In genomic region chr3:50675179-50676030, GRCh38 we compare ENCODE assay signal across 8 cellular contexts. TPM values are rescaled to one million over a fixed set of nuclear protein-coding genes. Genes with fewer than 3 reads are reported as not detected.
DNase-seq lines count a peak whose midpoint lies in the region; ATAC-seq and TF ChIP-seq lines count a peak whose summit lies in the region.

No MANE protein-coding gene starts in this region.

- POLR2A ChIA-PET in activated CD4-positive, alpha-beta memory T cell treated with anti-CD3 and anti-CD28 coated beads, Interleukin-2, amount 10 ng/mL, durations not matched to agents 7 days and 5 days (lab: Charles Lee), result interaction anchor here (1.2 to 1.7 kb wide), 3 partner anchors 44 to 62 kb away, joined by 3 to 5 read pairs (median 5); no protein-coding TSS in a partner anchor

- no peaks in the 10 kb centered on the region for H3K9me3 Mint-ChIP-seq in activated CD4-positive, alpha-beta memory T cell treated with anti-CD3 and anti-CD28 coated beads, Interleukin-2, amount 10 ng/mL, durations not matched to agents 7 days and 5 days
- H3K9me3 Mint-ChIP-seq in mesothelial cell of epicardium, result no peaks in the 10 kb centered on the region

- DNase-seq in LNCaP clone FGC (ENCODE audit: low read depth), result no peak
- DNase-seq in activated CD4-positive, alpha-beta memory T cell treated with anti-CD3 and anti-CD28 coated beads, Interleukin-2, amount 10 ng/mL, durations not matched to agents 7 days and 5 days, result peak; percentile 58
- peak; percentile 87 for DNase-seq in ecto neural progenitor cell (ENCODE audit: low spot score)
- DNase-seq in mesothelial cell of epicardium (ENCODE audit: low spot score in 2 of 2, unreplicated experiment in 2 of 2), result peak; percentile 67 to 79
- DNase-seq in stimulated activated CD8-positive, alpha-beta memory T cell treated with anti-CD3 and anti-CD28 coated beads, Interleukin-4, amount 100 ng/mL, for 48 hours, result peak; percentile 84

- H3K27ac Mint-ChIP-seq in activated CD4-positive, alpha-beta memory T cell treated with anti-CD3 and anti-CD28 coated beads, Interleukin-2, amount 10 ng/mL, durations not matched to agents 7 days and 5 days, result no peak overlapping the region
- peak overlapping the region; percentile 71 for H3K27ac Mint-ChIP-seq in mesothelial cell of epicardium

- H3K27me3 Mint-ChIP-seq in activated CD4-positive, alpha-beta memory T cell treated with anti-CD3 and anti-CD28 coated beads, Interleukin-2, amount 10 ng/mL, durations not matched to agents 7 days and 5 days, result peaks cover 46% of the 10 kb centered on the region
- peaks cover 72% of the 10 kb centered on the region for H3K27me3 Mint-ChIP-seq in mesothelial cell of epicardium (ENCODE audit: low read depth)

- H3K36me3 Mint-ChIP-seq in activated CD4-positive, alpha-beta memory T cell treated with anti-CD3 and anti-CD28 coated beads, Interleukin-2, amount 10 ng/mL, durations not matched to agents 7 days and 5 days (ENCODE audit: low read depth), result no peaks in the 10 kb centered on the region
- H3K36me3 Mint-ChIP-seq in mesothelial cell of epicardium, result no peaks in the 10 kb centered on the region

- H3K9me3 ChIP-seq in ES-I3 (ENCODE audit: control insufficient read depth, insufficient read depth, low read length), result no peaks in the 10 kb centered on the region

- H3K4me3 Mint-ChIP-seq in activated CD4-positive, alpha-beta memory T cell treated with anti-CD3 and anti-CD28 coated beads, Interleukin-2, amount 10 ng/mL, durations not matched to agents 7 days and 5 days, result peak overlapping the region; percentile 66
- peak overlapping the region; percentile 74 for H3K4me3 Mint-ChIP-seq in mesothelial cell of epicardium

- ATAC-seq in GM21381 (IDR thresholded peaks at IDR 0.05; ENCODE audit: unreplicated experiment), result no peak
- ATAC-seq in GM21515 (IDR thresholded peaks at IDR 0.05; ENCODE audit: unreplicated experiment), result no peak

- H3K9ac ChIP-seq in ES-I3 (ENCODE audit: low read depth, low read length), result peak overlapping the region; percentile 72

- peaks cover 14% of the 10 kb centered on the region for H3K4me1 ChIP-seq in ES-I3 (ENCODE audit: insufficient read depth, low read length)

- H3K4me3 ChIP-seq in LNCaP clone FGC (ENCODE audit: low read depth, low read length), result peak overlapping the region; percentile 43

- H3K36me3 ChIP-seq in ES-I3 (ENCODE audit: insufficient read depth, low read length), result no peaks in the 10 kb centered on the region

- peaks cover 13% of the 10 kb centered on the region for H3K4me1 Mint-ChIP-seq in activated CD4-positive, alpha-beta memory T cell treated with anti-CD3 and anti-CD28 coated beads, Interleukin-2, amount 10 ng/mL, durations not matched to agents 7 days and 5 days
- peaks cover 26% of the 10 kb centered on the region for H3K4me1 Mint-ChIP-seq in mesothelial cell of epicardium

- TF ChIP-seq CTCF in LNCaP clone FGC (IDR thresholded peaks at IDR 0.05; ENCODE audit: control insufficient read depth, extremely low read depth, insufficient read depth) (peak; percentile 68), mesothelial cell of epicardium (IDR thresholded peaks at IDR 0.05; ENCODE audit: unreplicated experiment) (peak; percentile 57)

- CTCF ChIA-PET in activated CD4-positive, alpha-beta memory T cell treated with anti-CD3 and anti-CD28 coated beads, Interleukin-2, amount 10 ng/mL, durations not matched to agents 7 days and 5 days (lab: Charles Lee), result interaction anchor here (0.5 to 1.7 kb wide), 7 partner anchors 9 to 363 kb away, joined by 3 to 6 read pairs (median 3); no protein-coding TSS in a partner anchor

RNA-seq across cellular contexts. Expression of gene DOCK3, which starts 0.7 kb away (rescaled TPM):
- 1 to 10 TPM; 1.6 to 1.7 TPM for total RNA-seq in activated CD4-positive, alpha-beta memory T cell treated with anti-CD3 and anti-CD28 coated beads, Interleukin-2, amount 10 ng/mL, durations not matched to agents 7 days and 5 days
- 21.0 to 21.6 TPM (median 21.4 TPM) in 3 replicates for total RNA-seq in mesothelial cell of epicardium

RNA-seq across cellular contexts. Expression of gene MAPKAPK3, which starts 58.5 kb away (rescaled TPM):
- total RNA-seq in activated CD4-positive, alpha-beta memory T cell treated with anti-CD3 and anti-CD28 coated beads, Interleukin-2, amount 10 ng/mL, durations not matched to agents 7 days and 5 days, result 100 to 1,000 TPM; 146 to 157 TPM
- 33.6 to 36.8 TPM (median 35.9 TPM) in 3 replicates for total RNA-seq in mesothelial cell of epicardium
